Comparison of ENCODE assay signal across 8 cellular contexts in the genomic region with DNA sequence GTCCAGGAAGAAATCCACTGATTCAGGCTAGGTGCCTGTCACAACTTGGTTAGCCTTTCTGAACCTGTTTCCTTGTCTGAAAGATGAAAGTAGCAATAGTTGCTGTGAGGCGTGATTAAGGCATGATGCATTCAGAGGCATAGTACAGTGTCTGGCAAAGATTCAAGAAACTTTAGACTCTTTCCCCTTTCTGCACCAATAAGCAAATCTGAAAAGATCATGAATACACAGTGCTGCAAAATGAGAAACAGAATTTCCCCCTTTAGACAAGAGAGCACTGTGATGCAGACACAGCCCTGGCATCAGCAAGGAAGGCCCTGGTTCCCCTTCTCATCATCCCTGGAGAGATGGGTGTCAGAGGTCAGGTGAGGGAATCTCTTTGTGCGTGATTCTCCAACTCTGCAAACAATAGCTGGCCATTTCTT. TPM values are rescaled to one million over a fixed set of nuclear protein-coding genes. Genes with fewer than 3 reads are reported as not detected.
DNase-seq lines count a peak whose midpoint lies in the region; ATAC-seq and TF ChIP-seq lines count a peak whose summit lies in the region.

No MANE protein-coding gene starts in this region.

- TF ChIP-seq CTCF in C4-2B (conservative IDR thresholded peaks at IDR 0.05) (no peak), foreskin keratinocyte (conservative IDR thresholded peaks at IDR 0.05) (no peak), GM23338 (conservative IDR thresholded peaks at IDR 0.05; ENCODE audit: low read depth in 2 of 2) (no peak)

- H3F3A ChIP-seq in GM23338 (replicated peaks; ENCODE audit: low read depth): no peaks in the 10 kb centered on the region

- H3K4me2 ChIP-seq in GM23338: no peak overlapping the region

- H3K27ac ChIP-seq in C4-2B: peak overlapping the region; percentile 60
- H3K27ac ChIP-seq in foreskin keratinocyte: peak overlapping the region; percentile 59
- no peak overlapping the region for H3K27ac ChIP-seq in GM23338 (ENCODE audit: low read depth)

- no peak overlapping the region for H3K4me3 ChIP-seq in GM23338

- H3K9me3 Mint-ChIP-seq in GM23338: no peaks in the 10 kb centered on the region

- ATAC-seq in GM21515 (IDR thresholded peaks at IDR 0.05; ENCODE audit: unreplicated experiment) (peak; percentile 61), foreskin keratinocyte (peak; percentile 89), HG03521 (IDR thresholded peaks at IDR 0.05; ENCODE audit: unreplicated experiment) (no peak), GM23338 (no peak)

- H3K27me3 Mint-ChIP-seq in GM23338 (ENCODE audit: insufficient read depth, low read depth, poor library complexity): peaks cover 10% of the 10 kb centered on the region

- H3K4me1 ChIP-seq in foreskin keratinocyte: peaks cover 24% of the 10 kb centered on the region
- H3K4me1 ChIP-seq in GM23338 (ENCODE audit: insufficient read depth): 0 out of 2 replicates have a peak, but pooled peaks cover 15% of the 10 kb centered on the region

- no peaks in the 10 kb centered on the region for H4K20me1 ChIP-seq in GM23338 (replicated peaks; ENCODE audit: insufficient read depth)

- H3K4me1 Mint-ChIP-seq in GM23338: peaks cover 14% of the 10 kb centered on the region

- DNase-seq in RPMI7951 (ENCODE audit: low read depth) (peak; percentile 57), foreskin keratinocyte (peak; percentile 92 to 96), 8988T (no peak), GM23338 (ENCODE audit: low spot score) (no peak)
- no peak for DNase-seq in activated CD4-positive, alpha-beta T cell treated with anti-CD3 and anti-CD28 coated beads, Interleukin-2, amount 50 U/mL, for 48 hours

- no peaks in the 10 kb centered on the region for H3K36me3 Mint-ChIP-seq in GM23338 (ENCODE audit: low read depth)

- H3K9me2 ChIP-seq in GM23338 (ENCODE audit: insufficient read depth): 0 out of 2 replicates have a peak, but pooled peaks cover 3% of the 10 kb centered on the region

- H3K36me3 ChIP-seq in GM23338 (ENCODE audit: insufficient read depth): no peaks in the 10 kb centered on the region

- H3K4me3 Mint-ChIP-seq in GM23338: no peak overlapping the region

- no peaks in the 10 kb centered on the region for H3K79me2 ChIP-seq in GM23338 (replicated peaks; ENCODE audit: insufficient read depth)

- no peaks in the 10 kb centered on the region for H3K27me3 ChIP-seq in foreskin keratinocyte
- H3K27me3 ChIP-seq in GM23338 (ENCODE audit: insufficient read depth): no peaks in the 10 kb centered on the region

- H3K27ac Mint-ChIP-seq in GM23338: no peak overlapping the region

- H2AFZ ChIP-seq in GM23338: no peak overlapping the region

TF ChIP-seq in GM23338, 12 proteins besides CTCF, POLR2A, EP300 and RAD21:
- TF ChIP-seq, protein P1, sequence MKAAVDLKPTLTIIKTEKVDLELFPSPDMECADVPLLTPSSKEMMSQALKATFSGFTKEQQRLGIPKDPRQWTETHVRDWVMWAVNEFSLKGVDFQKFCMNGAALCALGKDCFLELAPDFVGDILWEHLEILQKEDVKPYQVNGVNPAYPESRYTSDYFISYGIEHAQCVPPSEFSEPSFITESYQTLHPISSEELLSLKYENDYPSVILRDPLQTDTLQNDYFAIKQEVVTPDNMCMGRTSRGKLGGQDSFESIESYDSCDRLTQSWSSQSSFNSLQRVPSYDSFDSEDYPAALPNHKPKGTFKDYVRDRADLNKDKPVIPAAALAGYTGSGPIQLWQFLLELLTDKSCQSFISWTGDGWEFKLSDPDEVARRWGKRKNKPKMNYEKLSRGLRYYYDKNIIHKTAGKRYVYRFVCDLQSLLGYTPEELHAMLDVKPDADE (IDR thresholded peaks at IDR 0.05): no peak
- no peak for TF ChIP-seq ZNF331 (CRISPR knock-in tag; IDR thresholded peaks at IDR 0.05; ENCODE audit: low read depth)
- TF ChIP-seq STAT1 (IDR thresholded peaks at IDR 0.05; ENCODE audit: unreplicated experiment): no peak
- TF ChIP-seq EZH2phosphoT487 (IDR thresholded peaks at IDR 0.05; ENCODE audit: unreplicated experiment): no peak
- TF ChIP-seq CREB1 (CRISPR knock-in tag; IDR thresholded peaks at IDR 0.05; ENCODE audit: low read depth): no peak
- no peak for TF ChIP-seq ZNF114 (CRISPR knock-in tag; IDR thresholded peaks at IDR 0.05)
- no peak for TF ChIP-seq JUNB (IDR thresholded peaks at IDR 0.05; ENCODE audit: unreplicated experiment)
- no peak for TF ChIP-seq REST (IDR thresholded peaks at IDR 0.05; ENCODE audit: unreplicated experiment)

RNA-seq across cellular contexts. Expression of gene ITPKB, which starts 41.9 kb away (rescaled TPM):
- total RNA-seq in RPMI7951 (2014; rRNA removed; shearing (Covaris generic)): 2.5 and 3.8 TPM in 2 replicates
- 11.7 and 11.9 TPM in 2 replicates for total RNA-seq in foreskin keratinocyte
- 3.5 and 3.9 TPM in 2 replicates for polyA plus RNA-seq in foreskin keratinocyte
- 4.7 and 5.2 TPM in 2 replicates for total RNA-seq in GM23338 (2014; rRNA removed; shearing (Covaris generic))
- polyA plus RNA-seq in GM23338 (2016; fragmentation: Nextera tagmentation; extraction: Ambion mirVana): 0.31 and 0.37 TPM in 2 replicates

Comparison
In these comparisons a context has a peak if more than half of its experiments do, and no peak if none do; other contexts are left out.
1. ATAC-seq: peak in GM21515 (single experiment) and foreskin keratinocyte (single experiment); none in HG03521 (single experiment) and GM23338 (single experiment).
2. DNase-seq: peak in RPMI7951 (single experiment) and foreskin keratinocyte (2 of 2); none in 8988T (single experiment), GM23338 (single experiment) and activated CD4-positive, alpha-beta T cell treated with anti-CD3 and anti-CD28 coated beads, Interleukin-2, amount 50 U/mL, for 48 hours (0 of 2).